Comparison of ENCODE assay signal across 9 cellular contexts in the genomic region with DNA sequence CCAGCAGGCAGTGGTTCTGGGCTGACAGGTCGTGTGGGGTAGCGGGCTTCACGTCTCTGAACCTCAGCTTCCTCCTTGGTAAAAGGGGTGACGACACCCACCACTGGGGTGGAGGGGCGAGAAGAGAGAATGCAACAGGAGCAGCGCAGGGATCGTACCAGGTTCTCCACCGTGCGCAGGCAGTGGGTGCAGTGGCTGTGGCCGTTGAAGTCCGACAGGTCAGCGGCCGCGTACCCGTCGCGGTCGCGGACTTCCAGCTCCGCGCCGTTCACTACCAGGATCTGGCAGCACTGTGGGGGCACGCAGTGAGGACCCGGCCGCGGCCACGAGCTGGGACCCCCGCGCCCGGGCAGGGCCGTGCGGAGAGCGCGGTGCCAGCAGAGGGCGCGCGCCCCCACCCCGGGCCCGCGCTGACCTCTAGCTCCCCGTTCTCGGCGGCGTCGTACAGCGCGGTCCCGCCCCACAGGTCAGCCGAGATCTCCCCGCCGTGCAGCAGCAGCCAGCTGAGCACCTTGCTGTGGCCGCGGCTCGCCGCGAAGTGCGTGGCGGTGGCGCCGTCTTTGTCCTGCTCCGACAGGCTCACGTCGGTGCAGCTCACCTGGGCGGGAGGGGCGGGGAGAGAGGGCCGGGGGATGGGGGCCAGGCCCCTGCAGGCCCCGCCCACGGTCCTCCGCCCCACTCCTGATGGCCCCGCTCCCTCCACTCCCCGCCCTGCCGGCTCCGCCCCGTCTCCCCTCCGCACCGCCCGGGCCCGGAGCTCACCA. TPM values are rescaled to one million over a fixed set of nuclear protein-coding genes. Genes with fewer than 3 reads are reported as not detected.
DNase-seq lines count a peak whose midpoint lies in the region; ATAC-seq and TF ChIP-seq lines count a peak whose summit lies in the region.
"Not testable (repeated sequence)": the region's sequence is repeated elsewhere in the genome, so short reads cannot be mapped to it uniquely, and the experiment has no call there.
"Had no signal": no experiment of that assay in that cellular context is flagged by ENCODE, and none has a peak within 500 bp of the region (broad histone marks: within the 10 kb centered on the region; RNA-seq: fewer than 3 reads in every experiment).

No MANE protein-coding gene starts in this region.

- not testable (repeated sequence) for H3K9me3 Mint-ChIP-seq in T-cell; activated naive CD4-positive, alpha-beta T cell treated with anti-CD3 and anti-CD28 coated beads, Interleukin-2, amount 50 U/mL, for 72 hours; natural killer cell

- H3K27ac Mint-ChIP-seq in T-cell; activated naive CD4-positive, alpha-beta T cell treated with anti-CD3 and anti-CD28 coated beads, Interleukin-2, amount 50 U/mL, for 72 hours; natural killer cell: not testable (repeated sequence)

- H3K27me3 ChIP-seq in HUES64 (ENCODE audit: insufficient read depth, low read length): not testable (repeated sequence)
- H3K27me3 ChIP-seq in esophagus muscularis mucosa: peaks cover 0 to 24% (median 9%) of the 10 kb centered on the region in 4 donors
- H3K27me3 ChIP-seq in stomach: peaks cover 0 to 16% (median 5%) of the 10 kb centered on the region in 3 donors

- intact Hi-C loops in esophagus muscularis mucosa (cut with DNase I); left colon (cut with DNase I, micrococcal nuclease); natural killer cell (cut with micrococcal nuclease); stomach (cut with DNase I; ENCODE audit: low total_unique reads): not testable (repeated sequence)

- H3K4me3 Mint-ChIP-seq in T-cell: peak overlapping the region in 1 of 3 donors; percentile 31
- H3K4me3 Mint-ChIP-seq in natural killer cell: not testable (repeated sequence)

- POLR2A ChIA-PET in T-cell (lab: Charles Lee): not testable (repeated sequence)

- H3K27ac ChIP-seq in C4-2B (peak overlapping the region; percentile 42; the same call in 1 of the 2 replicates), stomach (peak overlapping the region in 1 of 5 donors; percentile 17)
- H3K27ac ChIP-seq in HUES64 (ENCODE audit: low read depth, low read length); esophagus muscularis mucosa (replicated peaks in 1 of 4): not testable (repeated sequence)

- ATAC-seq in T-cell (replicated peaks in 1 of 4): peak in 3 of 4 experiments; percentile 34 to 72 (median 52)
- ATAC-seq in activated naive CD4-positive, alpha-beta T cell treated with anti-CD3 and anti-CD28 coated beads, Interleukin-2, amount 50 U/mL, for 72 hours: peak; percentile 31 to 34
- ATAC-seq in left colon: peak; percentile 73
- peak in 2 of 3 donors; percentile 55 to 61 for ATAC-seq in natural killer cell

- H3K4me1 ChIP-seq in HUES64 (ENCODE audit: insufficient read depth, low read length); esophagus muscularis mucosa; stomach: not testable (repeated sequence)

- not testable (repeated sequence) for H3K27me3 Mint-ChIP-seq in T-cell; natural killer cell (ENCODE audit: low read depth in 2 of 2)

- H3K36me3 Mint-ChIP-seq in T-cell; activated naive CD4-positive, alpha-beta T cell treated with anti-CD3 and anti-CD28 coated beads, Interleukin-2, amount 50 U/mL, for 72 hours; natural killer cell: not testable (repeated sequence)

- TF ChIP-seq CTCF in C4-2B (conservative IDR thresholded peaks at IDR 0.05) (peak; percentile 38), esophagus muscularis mucosa (IDR thresholded peaks at IDR 0.05) (peak in 1 of 3 experiments; percentile 36), natural killer cell (IDR thresholded peaks at IDR 0.05) (peak; percentile 24), stomach (IDR thresholded peaks at IDR 0.05) (peak in 1 of 7 experiments; percentile 16)

- H3K4me3 ChIP-seq in HUES64 (ENCODE audit: low read length) (peak overlapping the region; percentile 44), esophagus muscularis mucosa (peak overlapping the region; percentile 21 to 45 (median 38)), stomach (peak overlapping the region; percentile 32 to 49 (median 40))

- DNase-seq in T-cell; activated naive CD4-positive, alpha-beta T cell treated with anti-CD3 and anti-CD28 coated beads, Interleukin-2, amount 50 U/mL, for 72 hours (ENCODE audit: low spot score in 2 of 2); left colon; natural killer cell; stomach: not testable (repeated sequence)
- DNase-seq in esophagus muscularis mucosa (ENCODE audit: extremely low spot score): peak; percentile 53

- WGBS in HUES64: 12% methylated on average over 58 of the region's 78 CpGs
- WGBS in esophagus muscularis mucosa: no CpG with 5 or more reads among the region's 78 CpGs
- 3 to 32% (median 17%) methylated on average over 9 to 42 of the region's 78 CpGs; no CpG with 5 or more reads in 1 of the 5 donors for WGBS in stomach, 5 donors

- CTCF ChIA-PET in T-cell (lab: Charles Lee): interaction anchor here (0.6 to 0.9 kb wide), 3 partner anchors 20 to 352 kb away, joined by 3 to 5 read pairs (median 5); no protein-coding TSS in a partner anchor

- not testable (repeated sequence) for H3K4me1 Mint-ChIP-seq in T-cell, natural killer cell

- not testable (repeated sequence) for H3K36me3 ChIP-seq in HUES64 (ENCODE audit: insufficient read depth, low read length); esophagus muscularis mucosa; stomach

- not testable (repeated sequence) for H3K9me3 ChIP-seq in HUES64 (ENCODE audit: insufficient read depth, low read depth, low read length); esophagus muscularis mucosa; stomach

- not testable (repeated sequence) for TF ChIP-seq EP300 in esophagus muscularis mucosa (IDR thresholded peaks at IDR 0.05); stomach (IDR thresholded peaks at IDR 0.05)

- not testable (repeated sequence) for H3K9ac ChIP-seq in HUES64 (ENCODE audit: low read depth, low read length)

- TF ChIP-seq POLR2A in esophagus muscularis mucosa (IDR thresholded peaks at IDR 0.05; ENCODE audit: low read depth); stomach (IDR thresholded peaks at IDR 0.05): not testable (repeated sequence)

RNA-seq across cellular contexts. Expression of a gene that starts 33.0 kb away (rescaled TPM):
- 27,992 TPM for polyA plus RNA-seq in HUES64 (2013, experiment 1 of 2)
- 20,955 TPM for polyA plus RNA-seq in HUES64 (2013, experiment 2 of 2)
- 1,000 to 10,000 TPM; 2,148 to 4,743 (median 3,650) TPM for total RNA-seq in T-cell
- total RNA-seq in activated naive CD4-positive, alpha-beta T cell treated with anti-CD3 and anti-CD28 coated beads, Interleukin-2, amount 50 U/mL, for 72 hours: 1,000 to 10,000 TPM; 1,082 to 1,722 TPM
- under 1 TPM in 2 of 4 donors, not detected in 2; under 0.01 TPM for total RNA-seq in esophagus muscularis mucosa
- total RNA-seq in left colon: 1,000 to 10,000 TPM; 3,977 to 5,589 TPM
- total RNA-seq in natural killer cell: 1,000 to 10,000 TPM; 2,937 to 3,261 (median 3,038) TPM
- total RNA-seq in stomach: 1,000 to 10,000 TPM in 1 of 5 donors, under 1 TPM in 4; under 0.01 to 9,966 (median under 0.01) TPM
- polyA plus RNA-seq in stomach: not detected
- polyA plus RNA-seq: CD14-positive monocyte had no signal

RNA-seq across cellular contexts. Expression of a gene that starts 40.6 kb away (rescaled TPM):
- polyA plus RNA-seq in HUES64 (2013, experiment 1 of 2): 27,992 TPM
- polyA plus RNA-seq in HUES64 (2013, experiment 2 of 2): 20,955 TPM
- total RNA-seq in T-cell (1,000 to 10,000 TPM; 2,148 to 4,743 (median 3,650) TPM), esophagus muscularis mucosa (under 1 TPM in 2 of 4 donors, not detected in 2; under 0.01 TPM), left colon (1,000 to 10,000 TPM; 3,977 to 5,589 TPM), natural killer cell (1,000 to 10,000 TPM; 2,937 to 3,261 (median 3,038) TPM), stomach (1,000 to 10,000 TPM in 1 of 5 donors, under 1 TPM in 4; under 0.01 to 9,966 (median under 0.01) TPM)
- total RNA-seq in activated naive CD4-positive, alpha-beta T cell treated with anti-CD3 and anti-CD28 coated beads, Interleukin-2, amount 50 U/mL, for 72 hours: 1,000 to 10,000 TPM; 1,082 to 1,722 TPM
- not detected for polyA plus RNA-seq in stomach
- polyA plus RNA-seq: CD14-positive monocyte had no signal
